1 cellular context compared by ENCODE assay signal in the genomic region with DNA sequence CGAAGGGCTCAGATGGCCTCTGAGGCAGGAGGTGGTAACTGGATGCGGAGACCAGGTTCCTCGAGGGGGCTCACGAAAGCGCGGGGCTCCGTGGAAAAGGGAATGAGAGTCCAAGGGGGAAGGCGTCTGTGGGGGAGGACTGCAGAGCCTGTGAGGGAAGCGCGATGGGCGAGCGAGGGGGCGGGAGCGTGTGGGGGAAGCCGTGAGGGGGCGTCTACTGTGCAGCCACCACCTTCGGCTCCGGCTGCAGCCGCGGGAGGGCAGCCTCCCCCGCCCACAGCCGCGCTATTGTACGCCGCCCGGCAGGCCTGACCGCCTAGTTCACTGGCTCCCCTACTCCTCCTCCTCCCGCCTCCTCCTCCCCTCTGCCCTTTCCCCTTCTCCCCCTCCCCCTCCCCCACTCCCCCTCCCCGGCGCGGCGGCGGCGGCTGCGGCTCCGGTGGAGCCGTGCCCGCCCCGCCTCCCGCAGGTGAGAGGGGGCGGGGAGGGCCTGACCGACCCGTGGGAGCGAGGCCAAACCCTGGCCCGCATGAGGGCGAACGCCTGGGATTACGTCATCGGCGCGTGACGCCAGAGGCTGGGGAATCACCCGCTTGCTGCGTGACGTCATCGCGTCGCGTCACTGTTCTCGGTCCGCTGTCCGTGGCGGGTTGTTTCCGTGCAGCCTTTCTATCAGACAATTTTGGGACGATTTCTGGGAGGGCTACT.
TF ChIP-seq lines count a peak whose summit lies in the region.

A gene (minus strand): TSS at position 294 of the 708 bp plus-strand sequence. CDS start 81,574 bp downstream, outside the sequence.

TF ChIP-seq in K562, 482 proteins besides CTCF, POLR2A, EP300 and RAD21 (continued from another document and continues in another):
- TF ChIP-seq ZNF75A (CRISPR knock-in tag; IDR thresholded peaks at IDR 0.05), result no peak
- TF ChIP-seq TRIM28 (IDR thresholded peaks at IDR 0.05), result no peak
- TF ChIP-seq PRMT5 (CRISPR knock-in tag; IDR thresholded peaks at IDR 0.05), result no peak
- TF ChIP-seq YBX1 (IDR thresholded peaks at IDR 0.05), result no peak
- TF ChIP-seq, protein P1, sequence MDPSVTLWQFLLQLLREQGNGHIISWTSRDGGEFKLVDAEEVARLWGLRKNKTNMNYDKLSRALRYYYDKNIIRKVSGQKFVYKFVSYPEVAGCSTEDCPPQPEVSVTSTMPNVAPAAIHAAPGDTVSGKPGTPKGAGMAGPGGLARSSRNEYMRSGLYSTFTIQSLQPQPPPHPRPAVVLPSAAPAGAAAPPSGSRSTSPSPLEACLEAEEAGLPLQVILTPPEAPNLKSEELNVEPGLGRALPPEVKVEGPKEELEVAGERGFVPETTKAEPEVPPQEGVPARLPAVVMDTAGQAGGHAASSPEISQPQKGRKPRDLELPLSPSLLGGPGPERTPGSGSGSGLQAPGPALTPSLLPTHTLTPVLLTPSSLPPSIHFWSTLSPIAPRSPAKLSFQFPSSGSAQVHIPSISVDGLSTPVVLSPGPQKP (CRISPR knock-in tag; IDR thresholded peaks at IDR 0.05), result no peak
- peak; percentile 95 for TF ChIP-seq PCBP1 (IDR thresholded peaks at IDR 0.05; ENCODE audit: low read depth, low read length, poor library complexity, severe bottlenecking)
- TF ChIP-seq CBX3 (IDR thresholded peaks at IDR 0.05; ENCODE audit: borderline replicate concordance in 1 of 2, low read length in 2 of 2), result peak in 1 of 2 experiments; percentile 50; a peak in 1 of 3 replicates
- peak; percentile 78; the same call in 1 of the 2 replicates for TF ChIP-seq CTBP1 (IDR thresholded peaks at IDR 0.05; ENCODE audit: borderline replicate concordance)
- 0 out of 2 replicates have a peak, but pooled peaks have one; percentile 12 for TF ChIP-seq TCF3 (CRISPR knock-in tag; IDR thresholded peaks at IDR 0.05)
- TF ChIP-seq, protein P2, sequence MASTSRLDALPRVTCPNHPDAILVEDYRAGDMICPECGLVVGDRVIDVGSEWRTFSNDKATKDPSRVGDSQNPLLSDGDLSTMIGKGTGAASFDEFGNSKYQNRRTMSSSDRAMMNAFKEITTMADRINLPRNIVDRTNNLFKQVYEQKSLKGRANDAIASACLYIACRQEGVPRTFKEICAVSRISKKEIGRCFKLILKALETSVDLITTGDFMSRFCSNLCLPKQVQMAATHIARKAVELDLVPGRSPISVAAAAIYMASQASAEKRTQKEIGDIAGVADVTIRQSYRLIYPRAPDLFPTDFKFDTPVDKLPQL (IDR thresholded peaks at IDR 0.05; ENCODE audit: extremely low read depth, insufficient read length), result no peak
- TF ChIP-seq TBL1XR1 (IDR thresholded peaks at IDR 0.05; ENCODE audit: low read length in 2 of 2), result peak in 1 of 2 experiments; percentile 89; a peak in 2 of 4 replicates
- TF ChIP-seq NR2C1 (IDR thresholded peaks at IDR 0.05), result peak; percentile 43; the same call in 1 of the 2 replicates
- TF ChIP-seq NR2C1 (tag; IDR thresholded peaks at IDR 0.05), result no peak
- no peak for TF ChIP-seq TRIM24 (IDR thresholded peaks at IDR 0.05)
- TF ChIP-seq POU5F1 (IDR thresholded peaks at IDR 0.05; ENCODE audit: borderline replicate concordance, low read depth, low read length, partially characterized antibody), result no peak
- peak; percentile 94 for TF ChIP-seq ZNF263 (CRISPR knock-in tag; IDR thresholded peaks at IDR 0.05; ENCODE audit: borderline replicate concordance)
- TF ChIP-seq, protein P3, sequence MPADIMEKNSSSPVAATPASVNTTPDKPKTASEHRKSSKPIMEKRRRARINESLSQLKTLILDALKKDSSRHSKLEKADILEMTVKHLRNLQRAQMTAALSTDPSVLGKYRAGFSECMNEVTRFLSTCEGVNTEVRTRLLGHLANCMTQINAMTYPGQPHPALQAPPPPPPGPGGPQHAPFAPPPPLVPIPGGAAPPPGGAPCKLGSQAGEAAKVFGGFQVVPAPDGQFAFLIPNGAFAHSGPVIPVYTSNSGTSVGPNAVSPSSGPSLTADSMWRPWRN (IDR thresholded peaks at IDR 0.05; ENCODE audit: low read depth), result no peak
- no peak for TF ChIP-seq FOXK1 (CRISPR knock-in tag; IDR thresholded peaks at IDR 0.05; ENCODE audit: borderline replicate concordance)
- peak; percentile 44; the same call in 1 of the 2 replicates for TF ChIP-seq MYBL2 (IDR thresholded peaks at IDR 0.05; ENCODE audit: low read depth)
- TF ChIP-seq MYBL2 (CRISPR knock-in tag; IDR thresholded peaks at IDR 0.05; ENCODE audit: borderline replicate concordance), result no peak
- no peak for TF ChIP-seq ZNF830 (CRISPR knock-in tag; IDR thresholded peaks at IDR 0.05)
- TF ChIP-seq, protein P4, sequence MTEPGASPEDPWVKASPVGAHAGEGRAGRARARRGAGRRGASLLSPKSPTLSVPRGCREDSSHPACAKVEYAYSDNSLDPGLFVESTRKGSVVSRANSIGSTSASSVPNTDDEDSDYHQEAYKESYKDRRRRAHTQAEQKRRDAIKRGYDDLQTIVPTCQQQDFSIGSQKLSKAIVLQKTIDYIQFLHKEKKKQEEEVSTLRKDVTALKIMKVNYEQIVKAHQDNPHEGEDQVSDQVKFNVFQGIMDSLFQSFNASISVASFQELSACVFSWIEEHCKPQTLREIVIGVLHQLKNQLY (CRISPR knock-in tag; conservative IDR thresholded peaks at IDR 0.05), result no peak
- TF ChIP-seq ZSCAN32 (CRISPR knock-in tag; IDR thresholded peaks at IDR 0.05), result no peak; the same call in 1 of the 2 replicates
- no peak; the same call in 1 of the 2 replicates for TF ChIP-seq MYNN (IDR thresholded peaks at IDR 0.05)
- TF ChIP-seq MYNN (CRISPR knock-in tag; IDR thresholded peaks at IDR 0.05), result no peak
- TF ChIP-seq, protein P5, sequence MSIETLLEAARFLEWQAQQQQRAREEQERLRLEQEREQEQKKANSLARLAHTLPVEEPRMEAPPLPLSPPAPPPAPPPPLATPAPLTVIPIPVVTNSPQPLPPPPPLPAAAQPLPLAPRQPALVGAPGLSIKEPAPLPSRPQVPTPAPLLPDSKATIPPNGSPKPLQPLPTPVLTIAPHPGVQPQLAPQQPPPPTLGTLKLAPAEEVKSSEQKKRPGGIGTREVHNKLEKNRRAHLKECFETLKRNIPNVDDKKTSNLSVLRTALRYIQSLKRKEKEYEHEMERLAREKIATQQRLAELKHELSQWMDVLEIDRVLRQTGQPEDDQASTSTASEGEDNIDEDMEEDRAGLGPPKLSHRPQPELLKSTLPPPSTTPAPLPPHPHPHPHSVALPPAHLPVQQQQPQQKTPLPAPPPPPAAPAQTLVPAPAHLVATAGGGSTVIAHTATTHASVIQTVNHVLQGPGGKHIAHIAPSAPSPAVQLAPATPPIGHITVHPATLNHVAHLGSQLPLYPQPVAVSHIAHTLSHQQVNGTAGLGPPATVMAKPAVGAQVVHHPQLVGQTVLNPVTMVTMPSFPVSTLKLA (conservative IDR thresholded peaks at IDR 0.05), result peak; percentile 51 to 68; a peak in 2 of 4 replicates
- TF ChIP-seq LEF1 (IDR thresholded peaks at IDR 0.05), result no peak
- peak; percentile 61; the same call in 1 of the 2 replicates for TF ChIP-seq ZBTB17 (CRISPR knock-in tag; IDR thresholded peaks at IDR 0.05)
- TF ChIP-seq ZNF695 (CRISPR knock-in tag; IDR thresholded peaks at IDR 0.05), result no peak
- TF ChIP-seq CBX5 (IDR thresholded peaks at IDR 0.05; ENCODE audit: borderline replicate concordance, low read depth), result no peak
- TF ChIP-seq CBFA2T3 (IDR thresholded peaks at IDR 0.05), result no peak
- no peak for TF ChIP-seq CBX2 (IDR thresholded peaks at IDR 0.05; ENCODE audit: insufficient read depth, low read length, poor library complexity, severe bottlenecking)
- peak; percentile 44; the same call in 1 of the 2 replicates for TF ChIP-seq FOXP1 (CRISPR knock-in tag; IDR thresholded peaks at IDR 0.05)
- TF ChIP-seq, protein P6, sequence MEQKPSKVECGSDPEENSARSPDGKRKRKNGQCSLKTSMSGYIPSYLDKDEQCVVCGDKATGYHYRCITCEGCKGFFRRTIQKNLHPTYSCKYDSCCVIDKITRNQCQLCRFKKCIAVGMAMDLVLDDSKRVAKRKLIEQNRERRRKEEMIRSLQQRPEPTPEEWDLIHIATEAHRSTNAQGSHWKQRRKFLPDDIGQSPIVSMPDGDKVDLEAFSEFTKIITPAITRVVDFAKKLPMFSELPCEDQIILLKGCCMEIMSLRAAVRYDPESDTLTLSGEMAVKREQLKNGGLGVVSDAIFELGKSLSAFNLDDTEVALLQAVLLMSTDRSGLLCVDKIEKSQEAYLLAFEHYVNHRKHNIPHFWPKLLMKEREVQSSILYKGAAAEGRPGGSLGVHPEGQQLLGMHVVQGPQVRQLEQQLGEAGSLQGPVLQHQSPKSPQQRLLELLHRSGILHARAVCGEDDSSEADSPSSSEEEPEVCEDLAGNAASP (IDR thresholded peaks at IDR 0.05), result no peak
- no peak for TF ChIP-seq ZZZ3 (IDR thresholded peaks at IDR 0.05)
- TF ChIP-seq ZNF124 (CRISPR knock-in tag; IDR thresholded peaks at IDR 0.05), result no peak
- no peak for TF ChIP-seq ILK (tag; IDR thresholded peaks at IDR 0.05; ENCODE audit: borderline replicate concordance, low read depth)
- TF ChIP-seq, protein P7, sequence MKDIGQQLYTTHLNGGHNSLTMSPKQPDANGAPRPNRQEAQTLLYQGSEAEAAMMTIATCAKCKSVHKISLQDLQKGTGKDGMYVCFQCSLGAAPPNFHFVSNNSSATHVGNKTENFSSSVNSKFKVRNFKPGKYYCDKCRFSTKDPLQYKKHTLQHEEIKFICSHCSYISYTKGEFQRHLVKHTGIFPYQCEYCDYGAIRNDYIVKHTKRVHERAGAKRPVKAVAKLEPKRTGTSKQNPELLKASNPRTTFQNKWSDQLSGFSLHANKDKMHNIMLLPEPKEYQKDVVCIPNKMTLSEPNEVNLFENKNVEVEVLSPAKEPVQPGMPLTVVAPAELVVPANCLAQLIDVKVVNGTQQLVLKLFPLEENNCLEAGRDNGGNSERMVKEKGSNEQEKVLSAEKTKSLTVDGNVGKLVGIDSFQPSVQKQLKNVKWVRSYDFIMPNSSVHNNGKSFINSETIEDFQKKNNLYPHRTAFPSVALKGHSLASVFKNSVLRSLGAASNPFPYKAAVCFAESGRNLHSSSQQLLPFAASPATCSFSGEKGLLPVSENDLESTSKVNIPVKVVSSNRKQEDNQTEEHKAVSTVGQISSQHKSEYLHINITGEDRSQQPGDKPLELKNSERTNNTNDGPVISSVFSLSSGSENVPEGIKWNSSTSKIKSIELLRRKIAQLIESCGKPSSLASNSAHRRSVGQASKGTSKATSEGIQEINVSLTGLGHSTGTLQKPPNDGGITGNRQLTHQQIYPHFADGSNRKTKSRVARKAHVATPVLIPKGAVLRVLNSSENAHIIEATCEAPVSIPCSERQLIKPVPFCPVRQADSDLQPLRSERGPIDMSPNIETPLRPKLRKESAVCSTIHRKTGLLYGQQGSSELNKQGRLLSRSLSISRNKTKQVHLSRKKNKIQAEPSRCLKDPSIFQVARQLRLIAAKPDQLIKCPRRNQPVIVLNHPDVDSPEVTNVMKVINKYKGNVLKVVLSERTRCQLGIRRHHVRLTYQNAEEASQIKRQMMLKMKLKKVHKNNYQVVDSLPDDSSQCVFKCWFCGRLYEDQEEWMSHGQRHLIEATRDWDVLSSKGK (CRISPR knock-in tag; IDR thresholded peaks at IDR 0.05), result no peak
- TF ChIP-seq, protein P8, sequence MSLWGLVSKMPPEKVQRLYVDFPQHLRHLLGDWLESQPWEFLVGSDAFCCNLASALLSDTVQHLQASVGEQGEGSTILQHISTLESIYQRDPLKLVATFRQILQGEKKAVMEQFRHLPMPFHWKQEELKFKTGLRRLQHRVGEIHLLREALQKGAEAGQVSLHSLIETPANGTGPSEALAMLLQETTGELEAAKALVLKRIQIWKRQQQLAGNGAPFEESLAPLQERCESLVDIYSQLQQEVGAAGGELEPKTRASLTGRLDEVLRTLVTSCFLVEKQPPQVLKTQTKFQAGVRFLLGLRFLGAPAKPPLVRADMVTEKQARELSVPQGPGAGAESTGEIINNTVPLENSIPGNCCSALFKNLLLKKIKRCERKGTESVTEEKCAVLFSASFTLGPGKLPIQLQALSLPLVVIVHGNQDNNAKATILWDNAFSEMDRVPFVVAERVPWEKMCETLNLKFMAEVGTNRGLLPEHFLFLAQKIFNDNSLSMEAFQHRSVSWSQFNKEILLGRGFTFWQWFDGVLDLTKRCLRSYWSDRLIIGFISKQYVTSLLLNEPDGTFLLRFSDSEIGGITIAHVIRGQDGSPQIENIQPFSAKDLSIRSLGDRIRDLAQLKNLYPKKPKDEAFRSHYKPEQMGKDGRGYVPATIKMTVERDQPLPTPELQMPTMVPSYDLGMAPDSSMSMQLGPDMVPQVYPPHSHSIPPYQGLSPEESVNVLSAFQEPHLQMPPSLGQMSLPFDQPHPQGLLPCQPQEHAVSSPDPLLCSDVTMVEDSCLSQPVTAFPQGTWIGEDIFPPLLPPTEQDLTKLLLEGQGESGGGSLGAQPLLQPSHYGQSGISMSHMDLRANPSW (CRISPR knock-in tag; IDR thresholded peaks at IDR 0.05), result no peak
- TF ChIP-seq, protein P9, sequence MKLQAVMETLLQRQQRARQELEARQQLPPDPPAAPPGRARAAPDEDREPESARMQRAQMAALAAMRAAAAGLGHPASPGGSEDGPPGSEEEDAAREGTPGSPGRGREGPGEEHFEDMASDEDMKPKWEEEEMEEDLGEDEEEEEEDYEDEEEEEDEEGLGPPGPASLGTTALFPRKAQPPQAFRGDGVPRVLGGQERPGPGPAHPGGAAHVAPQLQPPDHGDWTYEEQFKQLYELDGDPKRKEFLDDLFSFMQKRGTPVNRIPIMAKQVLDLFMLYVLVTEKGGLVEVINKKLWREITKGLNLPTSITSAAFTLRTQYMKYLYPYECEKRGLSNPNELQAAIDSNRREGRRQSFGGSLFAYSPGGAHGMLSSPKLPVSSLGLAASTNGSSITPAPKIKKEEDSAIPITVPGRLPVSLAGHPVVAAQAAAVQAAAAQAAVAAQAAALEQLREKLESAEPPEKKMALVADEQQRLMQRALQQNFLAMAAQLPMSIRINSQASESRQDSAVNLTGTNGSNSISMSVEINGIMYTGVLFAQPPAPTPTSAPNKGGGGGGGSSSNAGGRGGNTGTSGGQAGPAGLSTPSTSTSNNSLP (IDR thresholded peaks at IDR 0.05; ENCODE audit: borderline replicate concordance, low read depth, low read length), result no peak
- TF ChIP-seq ZBED1 (IDR thresholded peaks at IDR 0.05), result no peak
- 0 out of 4 replicates have a peak, but pooled peaks of 1 of the 2 experiments have one; percentile 15 for TF ChIP-seq FOXK2 (conservative IDR thresholded peaks at IDR 0.05 in 1 of 2, IDR thresholded peaks at IDR 0.05 in 1 of 2; ENCODE audit: low read depth in 2 of 2)
- no peak for TF ChIP-seq PHB (CRISPR knock-in tag; IDR thresholded peaks at IDR 0.05)
- TF ChIP-seq ZNF780A (CRISPR knock-in tag; IDR thresholded peaks at IDR 0.05), result no peak
- TF ChIP-seq, protein P10, sequence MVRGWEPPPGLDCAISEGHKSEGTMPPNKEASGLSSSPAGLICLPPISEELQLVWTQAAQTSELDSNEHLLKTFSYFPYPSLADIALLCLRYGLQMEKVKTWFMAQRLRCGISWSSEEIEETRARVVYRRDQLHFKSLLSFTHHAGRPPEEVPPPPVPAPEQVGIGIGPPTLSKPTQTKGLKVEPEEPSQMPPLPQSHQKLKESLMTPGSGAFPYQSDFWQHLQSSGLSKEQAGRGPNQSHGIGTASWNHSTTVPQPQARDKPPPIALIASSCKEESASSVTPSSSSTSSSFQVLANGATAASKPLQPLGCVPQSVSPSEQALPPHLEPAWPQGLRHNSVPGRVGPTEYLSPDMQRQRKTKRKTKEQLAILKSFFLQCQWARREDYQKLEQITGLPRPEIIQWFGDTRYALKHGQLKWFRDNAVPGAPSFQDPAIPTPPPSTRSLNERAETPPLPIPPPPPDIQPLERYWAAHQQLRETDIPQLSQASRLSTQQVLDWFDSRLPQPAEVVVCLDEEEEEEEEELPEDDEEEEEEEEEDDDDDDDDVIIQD (CRISPR knock-in tag; IDR thresholded peaks at IDR 0.05), result no peak
- TF ChIP-seq ZNF212 (CRISPR knock-in tag; IDR thresholded peaks at IDR 0.05), result no peak
- no peak for TF ChIP-seq GTF2A2 (tag; IDR thresholded peaks at IDR 0.05)
